1 cellular context compared by ENCODE assay signal in the genomic region with DNA sequence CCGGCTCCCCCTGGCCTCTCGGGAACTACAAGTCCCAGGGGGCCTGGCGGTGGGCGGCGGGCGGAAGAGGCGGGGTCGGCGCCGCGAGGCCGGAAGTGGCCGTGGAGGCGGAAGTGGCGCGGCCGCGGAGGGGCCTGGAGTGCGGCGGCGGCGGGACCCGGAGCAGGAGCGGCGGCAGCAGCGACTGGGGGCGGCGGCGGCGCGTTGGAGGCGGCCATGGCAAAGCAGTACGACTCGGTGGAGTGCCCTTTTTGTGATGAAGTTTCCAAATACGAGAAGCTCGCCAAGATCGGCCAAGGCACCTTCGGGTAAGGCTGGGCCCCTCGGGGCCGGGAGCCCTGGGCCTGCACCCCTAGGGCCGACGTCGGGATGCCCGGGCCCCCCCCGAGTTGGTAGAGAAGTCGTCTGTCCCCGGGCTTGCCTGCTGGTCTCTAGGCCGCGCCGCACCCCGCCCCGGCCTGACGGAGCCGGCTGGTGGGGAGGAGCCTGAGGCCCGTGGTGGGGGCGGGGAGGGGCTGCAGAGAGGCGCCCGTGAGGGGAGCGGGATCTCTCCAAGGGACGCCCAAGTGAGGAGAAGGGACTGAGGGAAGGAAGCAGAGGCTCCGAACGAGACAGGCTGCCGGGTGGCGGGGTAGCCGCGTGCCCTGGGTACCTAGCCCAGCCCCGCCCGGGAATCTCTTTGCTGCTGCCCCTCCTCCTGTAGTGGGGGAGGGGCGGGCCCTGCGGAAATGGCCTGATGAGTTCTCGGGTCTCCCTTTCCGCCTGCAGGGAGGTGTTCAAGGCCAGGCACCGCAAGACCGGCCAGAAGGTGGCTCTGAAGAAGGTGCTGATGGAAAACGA.
A peak's percentile ranks its signal among the peaks of the same experiment; 100 is the strongest.
TF ChIP-seq lines count a peak whose summit lies in the region.

A gene (plus strand): TSS at position 102 of the 840 bp plus-strand sequence. CDS start 115 bp downstream, at position 217.

TF ChIP-seq in K562, 482 proteins besides CTCF, POLR2A, EP300 and RAD21 (continued from another document):
- TF ChIP-seq, protein P1, sequence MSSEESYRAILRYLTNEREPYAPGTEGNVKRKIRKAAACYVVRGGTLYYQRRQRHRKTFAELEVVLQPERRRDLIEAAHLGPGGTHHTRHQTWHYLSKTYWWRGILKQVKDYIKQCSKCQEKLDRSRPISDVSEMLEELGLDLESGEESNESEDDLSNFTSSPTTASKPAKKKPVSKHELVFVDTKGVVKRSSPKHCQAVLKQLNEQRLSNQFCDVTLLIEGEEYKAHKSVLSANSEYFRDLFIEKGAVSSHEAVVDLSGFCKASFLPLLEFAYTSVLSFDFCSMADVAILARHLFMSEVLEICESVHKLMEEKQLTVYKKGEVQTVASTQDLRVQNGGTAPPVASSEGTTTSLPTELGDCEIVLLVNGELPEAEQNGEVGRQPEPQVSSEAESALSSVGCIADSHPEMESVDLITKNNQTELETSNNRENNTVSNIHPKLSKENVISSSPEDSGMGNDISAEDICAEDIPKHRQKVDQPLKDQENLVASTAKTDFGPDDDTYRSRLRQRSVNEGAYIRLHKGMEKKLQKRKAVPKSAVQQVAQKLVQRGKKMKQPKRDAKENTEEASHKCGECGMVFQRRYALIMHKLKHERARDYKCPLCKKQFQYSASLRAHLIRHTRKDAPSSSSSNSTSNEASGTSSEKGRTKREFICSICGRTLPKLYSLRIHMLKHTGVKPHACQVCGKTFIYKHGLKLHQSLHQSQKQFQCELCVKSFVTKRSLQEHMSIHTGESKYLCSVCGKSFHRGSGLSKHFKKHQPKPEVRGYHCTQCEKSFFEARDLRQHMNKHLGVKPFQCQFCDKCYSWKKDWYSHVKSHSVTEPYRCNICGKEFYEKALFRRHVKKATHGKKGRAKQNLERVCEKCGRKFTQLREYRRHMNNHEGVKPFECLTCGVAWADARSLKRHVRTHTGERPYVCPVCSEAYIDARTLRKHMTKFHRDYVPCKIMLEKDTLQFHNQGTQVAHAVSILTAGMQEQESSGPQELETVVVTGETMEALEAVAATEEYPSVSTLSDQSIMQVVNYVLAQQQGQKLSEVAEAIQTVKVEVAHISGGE (CRISPR knock-in tag; IDR thresholded peaks at IDR 0.05): peak in 1 of 3 experiments; percentile 77; a peak in 2 of 6 replicates
- TF ChIP-seq NFRKB (IDR thresholded peaks at IDR 0.05; ENCODE audit: low read depth) (0 out of 2 replicates have a peak, but pooled peaks have one; percentile 20), TOE1 (IDR thresholded peaks at IDR 0.05; ENCODE audit: borderline replicate concordance) (peak; percentile 76), TOE1 (CRISPR knock-in tag; IDR thresholded peaks at IDR 0.05; ENCODE audit: borderline replicate concordance, low read depth) (no peak), XRCC3 (IDR thresholded peaks at IDR 0.05) (no peak), FIP1L1 (IDR thresholded peaks at IDR 0.05; ENCODE audit: low read depth, low read length, poor library complexity, severe bottlenecking) (peak; percentile 31), ASH1L (IDR thresholded peaks at IDR 0.05; ENCODE audit: borderline replicate concordance, low read depth, partially characterized antibody) (no peak), ZC3H4 (CRISPR knock-in tag; IDR thresholded peaks at IDR 0.05; ENCODE audit: borderline replicate concordance) (no peak), POLR2H (tag; IDR thresholded peaks at IDR 0.05; ENCODE audit: low read depth) (no peak; the same call in none of the 2 replicates)
- TF ChIP-seq, protein P2, sequence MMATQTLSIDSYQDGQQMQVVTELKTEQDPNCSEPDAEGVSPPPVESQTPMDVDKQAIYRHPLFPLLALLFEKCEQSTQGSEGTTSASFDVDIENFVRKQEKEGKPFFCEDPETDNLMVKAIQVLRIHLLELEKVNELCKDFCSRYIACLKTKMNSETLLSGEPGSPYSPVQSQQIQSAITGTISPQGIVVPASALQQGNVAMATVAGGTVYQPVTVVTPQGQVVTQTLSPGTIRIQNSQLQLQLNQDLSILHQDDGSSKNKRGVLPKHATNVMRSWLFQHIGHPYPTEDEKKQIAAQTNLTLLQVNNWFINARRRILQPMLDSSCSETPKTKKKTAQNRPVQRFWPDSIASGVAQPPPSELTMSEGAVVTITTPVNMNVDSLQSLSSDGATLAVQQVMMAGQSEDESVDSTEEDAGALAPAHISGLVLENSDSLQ (IDR thresholded peaks at IDR 0.05): no peak
